ENCODE assay signal across 8 cellular contexts in genomic region chr1:151611832-151612505, GRCh38. TPM values are rescaled to one million over a fixed set of nuclear protein-coding genes. Genes with fewer than 3 reads are reported as not detected.
A peak's percentile ranks its signal among the peaks of the same experiment; 100 is the strongest.
DNase-seq lines count a peak whose midpoint lies in the region; ATAC-seq and TF ChIP-seq lines count a peak whose summit lies in the region.

Gene SNX27, plus strand, starts transcription at chr1:151612050. Its CDS starts 152 bp downstream, at chr1:151612202.

- no peak for TF ChIP-seq EP300 in suprapubic skin (IDR thresholded peaks at IDR 0.05)

- under 1% methylated on average over 28 of the region's 79 CpGs for WGBS in suprapubic skin

- DNase-seq in GM10248 (ENCODE audit: extremely low spot score): peak; percentile 96
- DNase-seq in NCI-H1092 treated with DMSO at 0.1 percent for 48 hours (lab: John Stamatoyannopoulos, UW): peak; percentile 94
- peak; percentile 88 for DNase-seq in activated naive CD4-positive, alpha-beta T cell treated with anti-CD3 and anti-CD28 coated beads, Interleukin-2, amount 50 U/mL, for 16 hours
- DNase-seq in germinal center (ENCODE audit: low spot score): peak; percentile 94
- peak; percentile 88 for DNase-seq in occipital lobe (lab: John Stamatoyannopoulos, UW)
- DNase-seq in suprapubic skin (ENCODE audit: low spot score in 2 of 2): peak; percentile 95 to 96

- no peaks in the 10 kb centered on the region for H3K36me3 ChIP-seq in suprapubic skin

- peak within 1 kb of the TSS; percentile 94 for H3K4me3 ChIP-seq in suprapubic skin

- H3K9me3 ChIP-seq in suprapubic skin: no peaks in the 10 kb centered on the region

- POLR2A ChIA-PET in GM10248 (lab: Yijun Ruan, JAX): interaction anchor here (0.5 kb wide), 1 partner anchor 78 kb away, joined by 3 read pairs; no protein-coding TSS in a partner anchor

- peaks cover 52% of the 10 kb centered on the region for H3K4me1 ChIP-seq in suprapubic skin

- no peaks in the 10 kb centered on the region for H3K27me3 ChIP-seq in suprapubic skin

- H3K27ac ChIP-seq in suprapubic skin: peak within 1 kb of the TSS; percentile 97

- CTCF ChIA-PET in GM10248 (lab: Yijun Ruan, JAX): interaction anchor here (0.9 to 2.4 kb wide), 3 partner anchors 11 to 20 kb away, joined by 3 to 7 read pairs (median 6); no protein-coding TSS in a partner anchor

- ATAC-seq in HG02610 (IDR thresholded peaks at IDR 0.05; ENCODE audit: unreplicated experiment) (peak; percentile 94), SK-N-SH treated with all-trans-retinoic acid at 6 μM for 48 hours (peak; percentile 88)

- TF ChIP-seq CTCF in GM10248 (IDR thresholded peaks at IDR 0.05; ENCODE audit: control extremely low read depth, extremely low read depth, low read depth, missing control alignments): no peak
- TF ChIP-seq CTCF in suprapubic skin (IDR thresholded peaks at IDR 0.05): no peak

- TF ChIP-seq POLR2A in suprapubic skin (IDR thresholded peaks at IDR 0.05): peak in 1 of 2 donors; percentile 44

TF ChIP-seq in SK-N-SH treated with all-trans-retinoic acid at 6 μM for 48 hours, 23 proteins besides CTCF, POLR2A, EP300 and RAD21:
- TF ChIP-seq TSHZ2 (CRISPR knock-in tag; IDR thresholded peaks at IDR 0.05) (0 out of 2 replicates have a peak, but pooled peaks have one; percentile 49), ZFP30 (CRISPR knock-in tag; IDR thresholded peaks at IDR 0.05) (no peak), ZFP3 (CRISPR knock-in tag; IDR thresholded peaks at IDR 0.05) (no peak), ZNF565 (CRISPR knock-in tag; conservative IDR thresholded peaks at IDR 0.05; ENCODE audit: low read depth) (no peak), BACH2 (CRISPR knock-in tag; IDR thresholded peaks at IDR 0.05; ENCODE audit: borderline replicate concordance) (no peak), POU6F1 (CRISPR knock-in tag; IDR thresholded peaks at IDR 0.05; ENCODE audit: borderline replicate concordance, low read depth) (no peak), GLIS3 (CRISPR knock-in tag; IDR thresholded peaks at IDR 0.05) (no peak), ZNF8 (CRISPR knock-in tag; IDR thresholded peaks at IDR 0.05) (no peak), CSDC2 (CRISPR knock-in tag; IDR thresholded peaks at IDR 0.05) (no peak)

RNA-seq across cellular contexts. Expression of gene SNX27, which starts in this region (rescaled TPM):
- total RNA-seq in occipital lobe (88.1 TPM), suprapubic skin (10 to 100 TPM; 19.8 to 45.4 (median 29.0) TPM)

Comparison
In these comparisons a context has a peak if more than half of its experiments do, and no peak if none do; other contexts are left out.
1. Peak in every context shown above with its lines: DNase-seq, ATAC-seq, H3K4me3 ChIP-seq and H3K27ac ChIP-seq.